ENCODE assay signal across 30 cellular contexts in the genomic region with DNA sequence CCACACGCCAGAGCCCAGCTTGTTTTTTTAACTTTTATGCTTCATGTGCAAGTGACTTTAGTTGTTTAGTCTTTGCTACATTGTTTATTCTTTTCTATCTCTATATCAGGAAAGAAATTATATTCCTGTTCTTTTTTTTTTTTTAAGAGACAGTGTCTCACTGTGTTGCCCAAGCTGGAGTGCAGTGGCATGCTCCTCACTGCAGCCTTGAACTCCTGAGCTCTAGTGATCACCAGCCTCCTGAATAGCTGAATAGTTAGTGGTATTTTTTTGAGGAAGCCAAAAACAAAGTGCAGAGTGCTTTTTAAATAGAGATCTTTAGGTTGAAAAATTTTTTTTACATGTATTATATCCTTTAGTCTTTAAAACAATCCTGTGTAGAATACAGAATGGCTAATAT.
"Had no signal": no experiment of that assay in that cellular context is flagged by ENCODE, and none has a peak within 500 bp of the region (broad histone marks: within the 10 kb centered on the region; RNA-seq: fewer than 3 reads in every experiment).

No MANE protein-coding gene starts in this region.

- H3K36me3 ChIP-seq: thyroid gland had no signal

- H3K4me3 ChIP-seq: gastrocnemius medialis, pancreas, psoas muscle, sigmoid colon, thyroid gland, upper lobe of left lung had no signal

- H3K27me3 ChIP-seq: gastrocnemius medialis, pancreas, sigmoid colon, thyroid gland, upper lobe of left lung had no signal

- H3K27me3 Mint-ChIP-seq: activated CD4-positive, alpha-beta memory T cell treated with anti-CD3 and anti-CD28 coated beads, Interleukin-2, amount 10 ng/mL, durations not matched to agents 7 days and 5 days; activated CD4-positive, alpha-beta T cell treated with anti-CD3 and anti-CD28 coated beads, Interleukin-2, amount 10 ng/mL, durations not matched to agents 7 days and 5 days; naive thymus-derived CD4-positive, alpha-beta T cell; stimulated activated naive CD8-positive, alpha-beta T cell treated with anti-CD3 and anti-CD28 coated beads, Interleukin-15, Interleukin-2, amounts not matched to agents 100 ng/mL and 50 ng/mL, for 24 hours had no signal

- H3K4me3 Mint-ChIP-seq: activated CD4-positive, alpha-beta memory T cell treated with anti-CD3 and anti-CD28 coated beads, Interleukin-2, amount 10 ng/mL, durations not matched to agents 7 days and 5 days; activated CD4-positive, alpha-beta T cell treated with anti-CD3 and anti-CD28 coated beads, Interleukin-2, amount 10 ng/mL, durations not matched to agents 7 days and 5 days; activated T-cell treated with anti-CD3 and anti-CD28 coated beads, Interleukin-2, amount 50 U/mL, for 4 hours; naive thymus-derived CD4-positive, alpha-beta T cell; neural crest cell; stimulated activated effector memory CD8-positive, alpha-beta T cell treated with anti-CD3 and anti-CD28 coated beads, Interleukin-12 subunit alpha, Interleukin-12 subunit beta, amount 100 ng/mL, for 72 hours; stimulated activated naive CD8-positive, alpha-beta T cell treated with anti-CD3 and anti-CD28 coated beads, Interleukin-15, Interleukin-2, amounts not matched to agents 100 ng/mL and 50 ng/mL, for 24 hours; T-helper 1 cell treated with Interleukin-12 subunit alpha and Interleukin-12 subunit beta and Interleukin-4 antibody, amounts not matched to agents 30 μg/mL and 1 μg/mL, for 36 hours had no signal

- ATAC-seq: activated naive CD4-positive, alpha-beta T cell treated with anti-CD3 and anti-CD28 coated beads, Interleukin-2, amount 50 U/mL, for 72 hours; activated T-cell treated with anti-CD3 and anti-CD28 coated beads, Interleukin-2, amount 50 U/mL, for 4 hours; gastrocnemius medialis; left cardiac atrium; naive thymus-derived CD4-positive, alpha-beta T cell; pancreas; psoas muscle; stimulated activated effector memory CD8-positive, alpha-beta T cell treated with anti-CD3 and anti-CD28 coated beads, Interleukin-12 subunit alpha, Interleukin-12 subunit beta, amount 100 ng/mL, for 72 hours had no signal

- H3K27ac Mint-ChIP-seq: activated CD4-positive, alpha-beta memory T cell treated with anti-CD3 and anti-CD28 coated beads, Interleukin-2, amount 10 ng/mL, durations not matched to agents 7 days and 5 days; activated CD4-positive, alpha-beta T cell treated with anti-CD3 and anti-CD28 coated beads, Interleukin-2, amount 10 ng/mL, durations not matched to agents 7 days and 5 days; activated naive CD4-positive, alpha-beta T cell treated with anti-CD3 and anti-CD28 coated beads, Interleukin-2, amount 50 U/mL, for 72 hours; activated T-helper 2 cell treated with anti-CD3 and anti-CD28 coated beads, Interferon-gamma antibody, Interleukin-2, Interleukin-4, amounts not matched to agents 10 μg/mL and 5 μg/mL and 100 μg/mL, durations not matched to agents 14 hours and 24 hours and 36 hours; stimulated activated effector memory CD8-positive, alpha-beta T cell treated with anti-CD3 and anti-CD28 coated beads, Interleukin-12 subunit alpha, Interleukin-12 subunit beta, amount 100 ng/mL, for 72 hours; stimulated activated naive CD8-positive, alpha-beta T cell treated with anti-CD3 and anti-CD28 coated beads, Interleukin-15, Interleukin-2, amounts not matched to agents 100 ng/mL and 50 ng/mL, for 24 hours; T-helper 1 cell treated with Interleukin-12 subunit alpha and Interleukin-12 subunit beta and Interleukin-4 antibody, amounts not matched to agents 30 μg/mL and 1 μg/mL, for 36 hours had no signal

- H3K9me3 Mint-ChIP-seq: activated CD4-positive, alpha-beta T cell treated with anti-CD3 and anti-CD28 coated beads, Interleukin-2, amount 10 ng/mL, durations not matched to agents 7 days and 5 days; activated naive CD4-positive, alpha-beta T cell treated with anti-CD3 and anti-CD28 coated beads, Interleukin-2, amount 50 U/mL, for 72 hours; activated T-cell treated with anti-CD3 and anti-CD28 coated beads, Interleukin-2, amount 50 U/mL, for 4 hours; neural crest cell; stimulated activated naive CD8-positive, alpha-beta T cell treated with anti-CD3 and anti-CD28 coated beads, Interleukin-15, Interleukin-2, amounts not matched to agents 100 ng/mL and 50 ng/mL, for 24 hours; T-helper 1 cell treated with Interleukin-12 subunit alpha and Interleukin-12 subunit beta and Interleukin-4 antibody, amounts not matched to agents 30 μg/mL and 1 μg/mL, for 36 hours had no signal

- H3K27ac ChIP-seq: epithelial cell of prostate, gastrocnemius medialis, pancreas, psoas muscle, sigmoid colon, thyroid gland, upper lobe of left lung, WERI-Rb-1 had no signal

- H3K4me1 ChIP-seq: gastrocnemius medialis, pancreas, psoas muscle, sigmoid colon, thyroid gland had no signal

- DNase-seq: activated CD4-positive, alpha-beta memory T cell treated with anti-CD3 and anti-CD28 coated beads, Interleukin-2, amount 10 ng/mL, durations not matched to agents 7 days and 5 days; activated CD4-positive, alpha-beta T cell treated with anti-CD3 and anti-CD28 coated beads, Interleukin-2, amount 10 ng/mL, durations not matched to agents 7 days and 5 days; activated CD4-positive, CD25-positive, alpha-beta regulatory T cell treated with anti-CD3 and anti-CD28 coated beads, Interleukin-2, amount 50 U/mL, for 72 hours; activated CD8-positive, alpha-beta memory T cell treated with anti-CD3 and anti-CD28 coated beads, Interleukin-2, amount 50 U/mL, for 48 hours; activated naive CD4-positive, alpha-beta T cell; activated T-cell treated with anti-CD3 and anti-CD28 coated beads, Interleukin-2, amount 50 U/mL, for 4 hours; effector CD8-positive, alpha-beta T cell; gastrocnemius medialis; glutamatergic neuron; islet precursor cell; left cardiac atrium; midbrain; naive thymus-derived CD4-positive, alpha-beta T cell; nucleus accumbens; pancreas; psoas muscle; sigmoid colon; small intestine; stimulated activated CD4-positive, alpha-beta T cell treated with anti-CD3 and anti-CD28 coated beads, Interleukin-4, amount 100 ng/mL, for 24 hours; T-helper 9 cell; thyroid gland; upper lobe of left lung; WERI-Rb-1 had no signal

- H3K9me3 ChIP-seq: gastrocnemius medialis, pancreas, psoas muscle, sigmoid colon, thyroid gland, upper lobe of left lung had no signal
